ENCODE assay signal across 1 cellular context in genomic region chr6:2245103-2245953, GRCh38.
A peak's percentile ranks its signal among the peaks of the same experiment; 100 is the strongest.
TF ChIP-seq lines count a peak whose summit lies in the region.

TSS of gene GMDS (minus strand) at chr6:2245605.

TF ChIP-seq in HepG2, 621 proteins besides CTCF, POLR2A, EP300 and RAD21 (continued from another document and continues in another):
- TF ChIP-seq ZNF710 (CRISPR knock-in tag; IDR thresholded peaks at IDR 0.05; ENCODE audit: borderline replicate concordance) = 0 out of 2 replicates have a peak, but pooled peaks have one; percentile 25
- peak; percentile 62; the same call in 1 of the 2 replicates for TF ChIP-seq BORCS8-MEF2B (CRISPR knock-in tag; IDR thresholded peaks at IDR 0.05)
- TF ChIP-seq ZNF713 (CRISPR knock-in tag; IDR thresholded peaks at IDR 0.05) = peak; percentile 72; the same call in 1 of the 2 replicates
- no peak for TF ChIP-seq RBM22 (optimal IDR thresholded peaks at IDR 0.05; ENCODE audit: low read length)
- no peak for TF ChIP-seq MLLT10 (CRISPR knock-in tag; IDR thresholded peaks at IDR 0.05)
- TF ChIP-seq ISL2 (CRISPR knock-in tag; IDR thresholded peaks at IDR 0.05) = peak; percentile 9; the same call in 1 of the 2 replicates
- TF ChIP-seq ZNF329 (CRISPR knock-in tag; IDR thresholded peaks at IDR 0.05; ENCODE audit: low read depth) = no peak; the same call in 1 of the 2 replicates
- no peak for TF ChIP-seq GTF3A (CRISPR knock-in tag; conservative IDR thresholded peaks at IDR 0.05)
- peak; percentile 46; the same call in 1 of the 2 replicates for TF ChIP-seq NFE2 (CRISPR knock-in tag; IDR thresholded peaks at IDR 0.05)
- peak; percentile 58 for TF ChIP-seq MAZ (IDR thresholded peaks at IDR 0.05; ENCODE audit: borderline replicate concordance, low read depth, low read length)
- TF ChIP-seq MAZ (CRISPR knock-in tag; IDR thresholded peaks at IDR 0.05; ENCODE audit: low read depth) = peak; percentile 96
- TF ChIP-seq ZNF670 (CRISPR knock-in tag; IDR thresholded peaks at IDR 0.05; ENCODE audit: borderline replicate concordance) = no peak
- TF ChIP-seq ZNF740 (CRISPR knock-in tag; IDR thresholded peaks at IDR 0.05) = 0 out of 2 replicates have a peak, but pooled peaks have one; percentile 20
- TF ChIP-seq FOXM1 (CRISPR knock-in tag; IDR thresholded peaks at IDR 0.05) = no peak
- TF ChIP-seq ZNF318 (CRISPR knock-in tag; IDR thresholded peaks at IDR 0.05) = no peak
- TF ChIP-seq ZNF780A (CRISPR knock-in tag; IDR thresholded peaks at IDR 0.05) = peak; percentile 32; the same call in 1 of the 2 replicates
- peak; percentile 90; the same call in 1 of the 2 replicates for TF ChIP-seq CREB1 (IDR thresholded peaks at IDR 0.05)
- no peak for TF ChIP-seq CREB1 (CRISPR knock-in tag; IDR thresholded peaks at IDR 0.05)
- TF ChIP-seq, protein P1, sequence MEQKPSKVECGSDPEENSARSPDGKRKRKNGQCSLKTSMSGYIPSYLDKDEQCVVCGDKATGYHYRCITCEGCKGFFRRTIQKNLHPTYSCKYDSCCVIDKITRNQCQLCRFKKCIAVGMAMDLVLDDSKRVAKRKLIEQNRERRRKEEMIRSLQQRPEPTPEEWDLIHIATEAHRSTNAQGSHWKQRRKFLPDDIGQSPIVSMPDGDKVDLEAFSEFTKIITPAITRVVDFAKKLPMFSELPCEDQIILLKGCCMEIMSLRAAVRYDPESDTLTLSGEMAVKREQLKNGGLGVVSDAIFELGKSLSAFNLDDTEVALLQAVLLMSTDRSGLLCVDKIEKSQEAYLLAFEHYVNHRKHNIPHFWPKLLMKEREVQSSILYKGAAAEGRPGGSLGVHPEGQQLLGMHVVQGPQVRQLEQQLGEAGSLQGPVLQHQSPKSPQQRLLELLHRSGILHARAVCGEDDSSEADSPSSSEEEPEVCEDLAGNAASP (CRISPR knock-in tag; IDR thresholded peaks at IDR 0.05; ENCODE audit: borderline replicate concordance) = peak; percentile 30; the same call in 1 of the 2 replicates
- TF ChIP-seq TCF12 (IDR thresholded peaks at IDR 0.05) = no peak
- TF ChIP-seq TCF12 (CRISPR knock-in tag; IDR thresholded peaks at IDR 0.05) = peak; percentile 58; the same call in 1 of the 2 replicates
- no peak for TF ChIP-seq ZBTB8A (CRISPR knock-in tag; IDR thresholded peaks at IDR 0.05; ENCODE audit: borderline replicate concordance, low read depth)
- TF ChIP-seq, protein P2, sequence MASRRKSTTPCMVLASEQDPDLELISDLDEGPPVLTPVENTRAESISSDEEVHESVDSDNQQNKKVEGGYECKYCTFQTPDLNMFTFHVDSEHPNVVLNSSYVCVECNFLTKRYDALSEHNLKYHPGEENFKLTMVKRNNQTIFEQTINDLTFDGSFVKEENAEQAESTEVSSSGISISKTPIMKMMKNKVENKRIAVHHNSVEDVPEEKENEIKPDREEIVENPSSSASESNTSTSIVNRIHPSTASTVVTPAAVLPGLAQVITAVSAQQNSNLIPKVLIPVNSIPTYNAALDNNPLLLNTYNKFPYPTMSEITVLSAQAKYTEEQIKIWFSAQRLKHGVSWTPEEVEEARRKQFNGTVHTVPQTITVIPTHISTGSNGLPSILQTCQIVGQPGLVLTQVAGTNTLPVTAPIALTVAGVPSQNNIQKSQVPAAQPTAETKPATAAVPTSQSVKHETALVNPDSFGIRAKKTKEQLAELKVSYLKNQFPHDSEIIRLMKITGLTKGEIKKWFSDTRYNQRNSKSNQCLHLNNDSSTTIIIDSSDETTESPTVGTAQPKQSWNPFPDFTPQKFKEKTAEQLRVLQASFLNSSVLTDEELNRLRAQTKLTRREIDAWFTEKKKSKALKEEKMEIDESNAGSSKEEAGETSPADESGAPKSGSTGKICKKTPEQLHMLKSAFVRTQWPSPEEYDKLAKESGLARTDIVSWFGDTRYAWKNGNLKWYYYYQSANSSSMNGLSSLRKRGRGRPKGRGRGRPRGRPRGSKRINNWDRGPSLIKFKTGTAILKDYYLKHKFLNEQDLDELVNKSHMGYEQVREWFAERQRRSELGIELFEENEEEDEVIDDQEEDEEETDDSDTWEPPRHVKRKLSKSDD (CRISPR knock-in tag; IDR thresholded peaks at IDR 0.05; ENCODE audit: low read depth) = peak; percentile 36; the same call in 1 of the 2 replicates
- peak; percentile 13; the same call in 1 of the 2 replicates for TF ChIP-seq ZNF773 (CRISPR knock-in tag; IDR thresholded peaks at IDR 0.05; ENCODE audit: borderline replicate concordance)
- peak in 1 of 2 experiments; percentile 56; a peak in 3 of 4 replicates for TF ChIP-seq KLF16 (CRISPR knock-in tag; IDR thresholded peaks at IDR 0.05)
- peak; percentile 96; the same call in 1 of the 2 replicates for TF ChIP-seq FLYWCH1 (CRISPR knock-in tag; IDR thresholded peaks at IDR 0.05)
- TF ChIP-seq HOXA3 (CRISPR knock-in tag; IDR thresholded peaks at IDR 0.05) = peak; percentile 75
- peak; percentile 2; the same call in 1 of the 2 replicates for TF ChIP-seq RXRB (CRISPR knock-in tag; IDR thresholded peaks at IDR 0.05; ENCODE audit: borderline replicate concordance)
- TF ChIP-seq ZNF83 (CRISPR knock-in tag; IDR thresholded peaks at IDR 0.05; ENCODE audit: borderline replicate concordance) = peak; percentile 75; the same call in 1 of the 2 replicates
- TF ChIP-seq ZHX2 (IDR thresholded peaks at IDR 0.05; ENCODE audit: low read depth) = no peak; the same call in 1 of the 2 replicates
- TF ChIP-seq ZHX2 (CRISPR knock-in tag; IDR thresholded peaks at IDR 0.05; ENCODE audit: borderline replicate concordance) = peak; percentile 95
- peak; percentile 50; the same call in 1 of the 2 replicates for TF ChIP-seq GMEB1 (CRISPR knock-in tag; IDR thresholded peaks at IDR 0.05; ENCODE audit: borderline replicate concordance)
- TF ChIP-seq SRY (CRISPR knock-in tag; IDR thresholded peaks at IDR 0.05) = peak; percentile 84
- peak; percentile 16; the same call in 1 of the 2 replicates for TF ChIP-seq NKX3-1 (CRISPR knock-in tag; IDR thresholded peaks at IDR 0.05)
- TF ChIP-seq HNRNPK (IDR thresholded peaks at IDR 0.05; ENCODE audit: low read depth, low read length, poor library complexity, severe bottlenecking) = peak; percentile 14
- TF ChIP-seq ZNF501 (CRISPR knock-in tag; IDR thresholded peaks at IDR 0.05) = peak; percentile 83; the same call in 1 of the 2 replicates
- 0 out of 2 replicates have a peak, but pooled peaks have one; percentile 72 for TF ChIP-seq ZBTB42 (CRISPR knock-in tag; IDR thresholded peaks at IDR 0.05)
